ENCODE assay signal across 26 cellular contexts in the genomic region with DNA sequence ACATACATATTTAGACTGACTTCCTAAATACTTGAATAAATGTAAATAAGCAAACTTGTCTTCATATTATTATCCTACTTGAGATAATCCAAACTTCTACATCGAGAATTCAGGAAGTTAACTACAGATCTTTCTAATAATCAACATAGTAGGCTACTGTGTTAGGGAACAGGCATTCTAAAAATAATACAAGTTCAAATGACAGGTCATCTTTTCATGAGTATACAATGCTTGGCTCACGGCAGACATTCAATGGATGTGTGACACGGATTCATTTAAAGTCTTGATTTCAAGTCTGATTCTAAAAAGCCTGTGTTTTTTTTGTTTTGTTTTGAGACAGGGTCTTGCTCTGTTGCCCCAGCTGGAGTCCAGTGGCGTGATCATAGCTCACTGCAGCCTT.
"Had no signal": no experiment of that assay in that cellular context is flagged by ENCODE, and none has a peak within 500 bp of the region (broad histone marks: within the 10 kb centered on the region; RNA-seq: fewer than 3 reads in every experiment).

No MANE protein-coding gene starts in this region.

- DNase-seq: cerebellar nuclear complex; colonic mucosa; cortex of kidney; effector CD8-positive, alpha-beta T cell; effector memory CD8-positive, alpha-beta T cell; endodermal cell; erythroblast; esophagus squamous epithelium; foreskin fibroblast; foreskin melanocyte; glutamatergic neuron; head of caudate nucleus; heart right ventricle; hippocampal formation; left cardiac atrium; left lung; left ventricle myocardium superior; lower lobe of right lung; mesenchymal stem cell; mucosa of descending colon had no signal

- H3K4me3 ChIP-seq: colonic mucosa, esophagus squamous epithelium, heart right ventricle, left lung, lower lobe of right lung, mucosa of descending colon had no signal

- H3K4me1 ChIP-seq: colonic mucosa, esophagus squamous epithelium, heart right ventricle, left lung, lower lobe of right lung had no signal

- H3K27ac ChIP-seq: colonic mucosa, epithelial cell of prostate, esophagus squamous epithelium, heart right ventricle, left lung, lower lobe of right lung had no signal

- H3K27me3 ChIP-seq: colonic mucosa, esophagus squamous epithelium, heart right ventricle, left lung had no signal

- FAIRE-seq: endometrium, keratinocyte had no signal

- H3K27me3 Mint-ChIP-seq: dendritic cell treated with granulocyte-macrophage colony-stimulating factor and Interleukin-4, amounts not matched to agents 40 ng/mL and 50 ng/mL, for 4 days; effector memory CD8-positive, alpha-beta T cell had no signal

- H3K27ac Mint-ChIP-seq: dendritic cell treated with granulocyte-macrophage colony-stimulating factor and Interleukin-4, amounts not matched to agents 40 ng/mL and 50 ng/mL, for 4 days; effector memory CD8-positive, alpha-beta T cell; endodermal cell; mesothelial cell of epicardium had no signal

- H3K9me3 ChIP-seq: colonic mucosa, esophagus squamous epithelium, heart right ventricle, left lung, lower lobe of right lung, mucosa of descending colon had no signal

- H3K4me3 Mint-ChIP-seq: dendritic cell treated with granulocyte-macrophage colony-stimulating factor and Interleukin-4, amounts not matched to agents 40 ng/mL and 50 ng/mL, for 4 days; effector memory CD8-positive, alpha-beta T cell; endodermal cell; mesothelial cell of epicardium had no signal

- H3K9me3 Mint-ChIP-seq: dendritic cell treated with granulocyte-macrophage colony-stimulating factor and Interleukin-4, amounts not matched to agents 40 ng/mL and 50 ng/mL, for 4 days; effector memory CD8-positive, alpha-beta T cell; endodermal cell; mesothelial cell of epicardium had no signal

- ATAC-seq: effector memory CD8-positive, alpha-beta T cell; esophagus mucosa; heart right ventricle; left cardiac atrium; left lung; left ventricle myocardium superior; lower lobe of right lung; mucosa of descending colon had no signal
